In genomic region chr12:6338955-6339761, GRCh38 we compare ENCODE assay signal across 8 cellular contexts. TPM values are rescaled to one million over a fixed set of nuclear protein-coding genes. Genes with fewer than 3 reads are reported as not detected.
DNase-seq lines count a peak whose midpoint lies in the region; ATAC-seq and TF ChIP-seq lines count a peak whose summit lies in the region.
"Had no signal": no experiment of that assay in that cellular context is flagged by ENCODE, and none has a peak within 500 bp of the region (broad histone marks: within the 10 kb centered on the region; RNA-seq: fewer than 3 reads in every experiment).

No MANE protein-coding gene starts in this region.

- TF ChIP-seq CTCF in GM23338 (conservative IDR thresholded peaks at IDR 0.05; ENCODE audit: low read depth in 2 of 2) (no peak), parathyroid adenoma (IDR thresholded peaks at IDR 0.05) (no peak)

- H3K27me3 Mint-ChIP-seq in GM23338 (ENCODE audit: insufficient read depth, low read depth, poor library complexity): peaks cover 14% of the 10 kb centered on the region

- 0 out of 2 replicates have a peak, but pooled peaks cover 3% of the 10 kb centered on the region for H4K20me1 ChIP-seq in GM23338 (replicated peaks; ENCODE audit: insufficient read depth)

- ATAC-seq in GM23338 (no peak), HG03460 (IDR thresholded peaks at IDR 0.05; ENCODE audit: unreplicated experiment) (no peak)
- ATAC-seq: sciatic nerve had no signal

- H3K27me3 ChIP-seq in GM23338 (ENCODE audit: insufficient read depth): no peaks in the 10 kb centered on the region
- no peaks in the 10 kb centered on the region for H3K27me3 ChIP-seq in parathyroid adenoma (ENCODE audit: control insufficient read depth, insufficient read depth, low read length)

- H3K36me3 ChIP-seq in GM23338 (ENCODE audit: insufficient read depth) (peaks cover 6% of the 10 kb centered on the region; the same call in 1 of the 2 replicates), parathyroid adenoma (ENCODE audit: control insufficient read depth, insufficient read depth, low read length) (no peaks in the 10 kb centered on the region)

- peaks cover 68% of the 10 kb centered on the region for H3K79me2 ChIP-seq in GM23338 (replicated peaks; ENCODE audit: insufficient read depth)
- peaks cover 63% of the 10 kb centered on the region for H3K79me2 ChIP-seq in parathyroid adenoma

- H3K4me3 Mint-ChIP-seq in GM23338: no peak overlapping the region

- H3K27ac ChIP-seq in GM23338 (ENCODE audit: low read depth): 0 out of 2 replicates have a peak overlapping the region, but pooled peaks have one; percentile 78
- peak overlapping the region; percentile 97 for H3K27ac ChIP-seq in cingulate gyrus (ENCODE audit: low read depth, low read length)
- peak overlapping the region; percentile 100 for H3K27ac ChIP-seq in parathyroid adenoma

- no peak overlapping the region for H3K27ac Mint-ChIP-seq in GM23338

- H3K9me3 Mint-ChIP-seq in GM23338: no peaks in the 10 kb centered on the region

- no peak overlapping the region for H2AFZ ChIP-seq in GM23338
- no peak overlapping the region for H2AFZ ChIP-seq in parathyroid adenoma

- H3K36me3 Mint-ChIP-seq in GM23338 (ENCODE audit: low read depth): peaks cover 12% of the 10 kb centered on the region

- H3K4me3 ChIP-seq in GM23338 (0 out of 2 replicates have a peak overlapping the region, but pooled peaks have one; percentile 96), parathyroid adenoma (ENCODE audit: low read depth, low read length) (peak overlapping the region; percentile 89)

- H3K4me1 Mint-ChIP-seq in GM23338: peaks cover 37% of the 10 kb centered on the region

- H3K9ac ChIP-seq in parathyroid adenoma: no peak overlapping the region

- H3K4me2 ChIP-seq in GM23338 (peak overlapping the region; percentile 96), parathyroid adenoma (ENCODE audit: low read length) (peak overlapping the region; percentile 99)

- H3K9me2 ChIP-seq in GM23338 (ENCODE audit: insufficient read depth): no peaks in the 10 kb centered on the region

- DNase-seq in GM23338 (ENCODE audit: low spot score) (no peak), SIG-M5 (lab: John Stamatoyannopoulos, UW) (no peak), T-helper 2 cell (no peak)
- DNase-seq: SHP77 had no signal

- H3K9me3 ChIP-seq in parathyroid adenoma (ENCODE audit: control insufficient read depth, low read length): no peaks in the 10 kb centered on the region

- H3F3A ChIP-seq in GM23338 (replicated peaks; ENCODE audit: low read depth): peaks cover 33% of the 10 kb centered on the region

- peaks cover 80% of the 10 kb centered on the region for H3K4me1 ChIP-seq in GM23338 (ENCODE audit: insufficient read depth)
- peaks cover 67% of the 10 kb centered on the region for H3K4me1 ChIP-seq in parathyroid adenoma

TF ChIP-seq in GM23338, 12 proteins besides CTCF, POLR2A, EP300 and RAD21 (continues in another document):
- no peak for TF ChIP-seq ZNF462 (CRISPR knock-in tag; IDR thresholded peaks at IDR 0.05)
- TF ChIP-seq CREB1 (CRISPR knock-in tag; IDR thresholded peaks at IDR 0.05; ENCODE audit: low read depth): no peak
- TF ChIP-seq NANOG (IDR thresholded peaks at IDR 0.05; ENCODE audit: borderline replicate concordance): no peak
- TF ChIP-seq STAT1 (IDR thresholded peaks at IDR 0.05; ENCODE audit: unreplicated experiment): no peak
- no peak for TF ChIP-seq EZH2phosphoT487 (IDR thresholded peaks at IDR 0.05; ENCODE audit: unreplicated experiment)
- TF ChIP-seq POLR2AphosphoS5 (IDR thresholded peaks at IDR 0.05; ENCODE audit: low read depth): no peak
- TF ChIP-seq JUNB (IDR thresholded peaks at IDR 0.05; ENCODE audit: unreplicated experiment): no peak
- no peak for TF ChIP-seq ZNF331 (CRISPR knock-in tag; IDR thresholded peaks at IDR 0.05; ENCODE audit: low read depth)
- TF ChIP-seq ETS1 (IDR thresholded peaks at IDR 0.05): no peak

RNA-seq across cellular contexts. Expression of gene TNFRSF1A, which starts 2.7 kb away (rescaled TPM):
- 36.7 and 43.4 TPM in 2 replicates for total RNA-seq in GM23338 (2014; rRNA removed; shearing (Covaris generic))
- 24.3 and 28.5 TPM in 2 replicates for polyA plus RNA-seq in GM23338 (2016; fragmentation: Nextera tagmentation; extraction: Ambion mirVana)

RNA-seq across cellular contexts. Expression of gene PLEKHG6, which starts 28.7 kb away (rescaled TPM):
- total RNA-seq in GM23338 (2014; rRNA removed; shearing (Covaris generic)): 21.3 and 174 TPM in 2 replicates
- polyA plus RNA-seq in GM23338 (2016; fragmentation: Nextera tagmentation; extraction: Ambion mirVana): 15.7 and 18.0 TPM in 2 replicates

RNA-seq across cellular contexts. Expression of gene SCNN1A, which starts 36.2 kb away (rescaled TPM):
- total RNA-seq in GM23338 (2014; rRNA removed; shearing (Covaris generic)): 125 and 134 TPM in 2 replicates
- 34.0 and 37.1 TPM in 2 replicates for polyA plus RNA-seq in GM23338 (2016; fragmentation: Nextera tagmentation; extraction: Ambion mirVana)

RNA-seq across cellular contexts. Expression of gene LTBR, which starts 44.8 kb away (rescaled TPM):
- 6.8 and 7.1 TPM in 2 replicates for total RNA-seq in GM23338 (2014; rRNA removed; shearing (Covaris generic))
- polyA plus RNA-seq in GM23338 (2016; fragmentation: Nextera tagmentation; extraction: Ambion mirVana): 6.1 and 10.5 TPM in 2 replicates
